ENCODE assay signal across 11 cellular contexts in the genomic region with DNA sequence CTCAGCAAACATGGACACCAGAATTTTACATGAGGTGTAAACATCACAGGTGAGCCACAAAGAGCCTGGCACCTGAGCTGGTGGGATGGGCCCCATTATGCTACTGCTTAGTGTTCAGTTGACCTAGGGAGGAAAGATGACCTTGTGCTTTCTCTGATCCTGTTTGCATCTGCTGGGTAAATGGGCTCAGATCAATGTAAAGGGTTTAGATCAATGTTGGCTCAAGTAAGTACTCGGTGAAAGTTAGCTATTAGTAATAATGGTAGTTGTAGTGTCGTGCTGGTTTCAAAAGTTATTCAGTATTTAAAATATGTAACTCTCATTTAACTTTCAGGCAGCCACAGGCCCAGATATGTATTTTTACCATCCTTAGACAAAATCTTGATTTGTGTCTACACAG. TPM values are rescaled to one million over a fixed set of nuclear protein-coding genes. Genes with fewer than 3 reads are reported as not detected.
DNase-seq lines count a peak whose midpoint lies in the region; ATAC-seq, FAIRE-seq and TF ChIP-seq lines count a peak whose summit lies in the region.
"Had no signal": no experiment of that assay in that cellular context is flagged by ENCODE, and none has a peak within 500 bp of the region (broad histone marks: within the 10 kb centered on the region; RNA-seq: fewer than 3 reads in every experiment).

No MANE protein-coding gene starts in this region.

- DNase-seq in GM12865 (ENCODE audit: low read depth) (peak; percentile 70), GM19239 (ENCODE audit: insufficient read length, low spot score) (peak; percentile 13), WTC11 (ENCODE audit: low spot score) (no peak), BE2C (no peak), HTR-8/SVneo (ENCODE audit: insufficient read length, low spot score) (no peak), kidney (no peak), AML-193 (lab: John Stamatoyannopoulos, UW) (no peak)
- DNase-seq: endodermal cell, NCI-H1694, SHP77 treated with DMSO at 0.1 percent for 48 hours had no signal

- no peaks in the 10 kb centered on the region for H3K27me3 Mint-ChIP-seq in WTC11 (ENCODE audit: low read depth)

- H3K9me3 ChIP-seq in BE2C (no peaks in the 10 kb centered on the region), kidney (ENCODE audit: control insufficient read depth in 1 of 2, low read length in 2 of 2) (no peaks in the 10 kb centered on the region)

- H3K36me3 ChIP-seq in BE2C: no peaks in the 10 kb centered on the region
- H3K36me3 ChIP-seq in kidney (ENCODE audit: control insufficient read depth in 1 of 2, insufficient read depth in 2 of 2, low read length in 2 of 2): no peaks in the 10 kb centered on the region

- no peak overlapping the region for H3K9ac ChIP-seq in kidney (ENCODE audit: low read length in 2 of 2)

- H3K9me3 Mint-ChIP-seq in WTC11: peaks cover 11% of the 10 kb centered on the region

- H3K36me3 Mint-ChIP-seq in WTC11: peaks cover 12% of the 10 kb centered on the region

- ATAC-seq in HG02884 (IDR thresholded peaks at IDR 0.05; ENCODE audit: unreplicated experiment): peak; percentile 48
- no peak for ATAC-seq in WTC11

- peak overlapping the region; percentile 41; the same call in 1 of the 2 replicates for H3K27ac Mint-ChIP-seq in WTC11
- H3K27ac Mint-ChIP-seq: endodermal cell had no signal

- H3K4me1 ChIP-seq in BE2C: no peaks in the 10 kb centered on the region
- no peaks in the 10 kb centered on the region for H3K4me1 ChIP-seq in kidney (ENCODE audit: control insufficient read depth in 1 of 2, insufficient read depth in 1 of 2, low read depth in 1 of 2, low read length in 2 of 2)

- FAIRE-seq in GM19239 (lab: Jason Lieb, UNC): peak; percentile 78
- no peak for FAIRE-seq in HTR-8/SVneo (lab: Jason Lieb, UNC)
- no peak for FAIRE-seq in kidney (lab: Jason Lieb, UNC)

- TF ChIP-seq CTCF in GM12865 (IDR thresholded peaks at IDR 0.05; ENCODE audit: insufficient read depth, low read depth, low read length, missing control alignments): no peak
- no peak for TF ChIP-seq CTCF in WTC11 (IDR thresholded peaks at IDR 0.05)
- no peak for TF ChIP-seq CTCF in BE2C (IDR thresholded peaks at IDR 0.05; ENCODE audit: low read depth, low read length)
- no peak for TF ChIP-seq CTCF in kidney (IDR thresholded peaks at IDR 0.05; ENCODE audit: borderline replicate concordance, extremely low read depth, insufficient read depth)

- H3K27ac ChIP-seq in kidney (ENCODE audit: low read depth in 2 of 2, low read length in 2 of 2): no peak overlapping the region

- CTCF ChIA-PET in WTC11 (lab: Charles Lee): interaction anchor here (0.6 kb wide), 1 partner anchor 10 kb away, joined by 3 read pairs; no protein-coding TSS in a partner anchor

- intact Hi-C loops in kidney (cut with DNase I): no loop called here

- H3K4me3 ChIP-seq in GM12865 (ENCODE audit: low read depth, low read length): no peak overlapping the region
- H3K4me3 ChIP-seq in BE2C (ENCODE audit: low read depth, low read length): no peak overlapping the region
- H3K4me3 ChIP-seq in kidney (ENCODE audit: low read length in 2 of 2): no peak overlapping the region

- POLR2A ChIA-PET in WTC11 (lab: Charles Lee): no interaction called here

- no peaks in the 10 kb centered on the region for H3K27me3 ChIP-seq in BE2C

- H3K4me1 Mint-ChIP-seq in WTC11: peaks cover 4% of the 10 kb centered on the region; the same call in 1 of the 2 replicates

- no peak overlapping the region for H3K4me3 Mint-ChIP-seq in WTC11
- H3K4me3 Mint-ChIP-seq: endodermal cell had no signal

TF ChIP-seq in WTC11, 78 proteins besides CTCF, POLR2A, EP300 and RAD21 (continues in another document):
- TF ChIP-seq JUN (CRISPR knock-in tag; IDR thresholded peaks at IDR 0.05): no peak
- TF ChIP-seq ELF4 (CRISPR knock-in tag; IDR thresholded peaks at IDR 0.05; ENCODE audit: low read depth): no peak
- TF ChIP-seq, protein P1, sequence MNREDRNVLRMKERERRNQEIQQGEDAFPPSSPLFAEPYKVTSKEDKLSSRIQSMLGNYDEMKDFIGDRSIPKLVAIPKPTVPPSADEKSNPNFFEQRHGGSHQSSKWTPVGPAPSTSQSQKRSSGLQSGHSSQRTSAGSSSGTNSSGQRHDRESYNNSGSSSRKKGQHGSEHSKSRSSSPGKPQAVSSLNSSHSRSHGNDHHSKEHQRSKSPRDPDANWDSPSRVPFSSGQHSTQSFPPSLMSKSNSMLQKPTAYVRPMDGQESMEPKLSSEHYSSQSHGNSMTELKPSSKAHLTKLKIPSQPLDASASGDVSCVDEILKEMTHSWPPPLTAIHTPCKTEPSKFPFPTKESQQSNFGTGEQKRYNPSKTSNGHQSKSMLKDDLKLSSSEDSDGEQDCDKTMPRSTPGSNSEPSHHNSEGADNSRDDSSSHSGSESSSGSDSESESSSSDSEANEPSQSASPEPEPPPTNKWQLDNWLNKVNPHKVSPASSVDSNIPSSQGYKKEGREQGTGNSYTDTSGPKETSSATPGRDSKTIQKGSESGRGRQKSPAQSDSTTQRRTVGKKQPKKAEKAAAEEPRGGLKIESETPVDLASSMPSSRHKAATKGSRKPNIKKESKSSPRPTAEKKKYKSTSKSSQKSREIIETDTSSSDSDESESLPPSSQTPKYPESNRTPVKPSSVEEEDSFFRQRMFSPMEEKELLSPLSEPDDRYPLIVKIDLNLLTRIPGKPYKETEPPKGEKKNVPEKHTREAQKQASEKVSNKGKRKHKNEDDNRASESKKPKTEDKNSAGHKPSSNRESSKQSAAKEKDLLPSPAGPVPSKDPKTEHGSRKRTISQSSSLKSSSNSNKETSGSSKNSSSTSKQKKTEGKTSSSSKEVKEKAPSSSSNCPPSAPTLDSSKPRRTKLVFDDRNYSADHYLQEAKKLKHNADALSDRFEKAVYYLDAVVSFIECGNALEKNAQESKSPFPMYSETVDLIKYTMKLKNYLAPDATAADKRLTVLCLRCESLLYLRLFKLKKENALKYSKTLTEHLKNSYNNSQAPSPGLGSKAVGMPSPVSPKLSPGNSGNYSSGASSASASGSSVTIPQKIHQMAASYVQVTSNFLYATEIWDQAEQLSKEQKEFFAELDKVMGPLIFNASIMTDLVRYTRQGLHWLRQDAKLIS (CRISPR knock-in tag; IDR thresholded peaks at IDR 0.05; ENCODE audit: borderline replicate concordance): no peak
- no peak for TF ChIP-seq FOXJ3 (CRISPR knock-in tag; IDR thresholded peaks at IDR 0.05; ENCODE audit: borderline replicate concordance)
- TF ChIP-seq, protein P2, sequence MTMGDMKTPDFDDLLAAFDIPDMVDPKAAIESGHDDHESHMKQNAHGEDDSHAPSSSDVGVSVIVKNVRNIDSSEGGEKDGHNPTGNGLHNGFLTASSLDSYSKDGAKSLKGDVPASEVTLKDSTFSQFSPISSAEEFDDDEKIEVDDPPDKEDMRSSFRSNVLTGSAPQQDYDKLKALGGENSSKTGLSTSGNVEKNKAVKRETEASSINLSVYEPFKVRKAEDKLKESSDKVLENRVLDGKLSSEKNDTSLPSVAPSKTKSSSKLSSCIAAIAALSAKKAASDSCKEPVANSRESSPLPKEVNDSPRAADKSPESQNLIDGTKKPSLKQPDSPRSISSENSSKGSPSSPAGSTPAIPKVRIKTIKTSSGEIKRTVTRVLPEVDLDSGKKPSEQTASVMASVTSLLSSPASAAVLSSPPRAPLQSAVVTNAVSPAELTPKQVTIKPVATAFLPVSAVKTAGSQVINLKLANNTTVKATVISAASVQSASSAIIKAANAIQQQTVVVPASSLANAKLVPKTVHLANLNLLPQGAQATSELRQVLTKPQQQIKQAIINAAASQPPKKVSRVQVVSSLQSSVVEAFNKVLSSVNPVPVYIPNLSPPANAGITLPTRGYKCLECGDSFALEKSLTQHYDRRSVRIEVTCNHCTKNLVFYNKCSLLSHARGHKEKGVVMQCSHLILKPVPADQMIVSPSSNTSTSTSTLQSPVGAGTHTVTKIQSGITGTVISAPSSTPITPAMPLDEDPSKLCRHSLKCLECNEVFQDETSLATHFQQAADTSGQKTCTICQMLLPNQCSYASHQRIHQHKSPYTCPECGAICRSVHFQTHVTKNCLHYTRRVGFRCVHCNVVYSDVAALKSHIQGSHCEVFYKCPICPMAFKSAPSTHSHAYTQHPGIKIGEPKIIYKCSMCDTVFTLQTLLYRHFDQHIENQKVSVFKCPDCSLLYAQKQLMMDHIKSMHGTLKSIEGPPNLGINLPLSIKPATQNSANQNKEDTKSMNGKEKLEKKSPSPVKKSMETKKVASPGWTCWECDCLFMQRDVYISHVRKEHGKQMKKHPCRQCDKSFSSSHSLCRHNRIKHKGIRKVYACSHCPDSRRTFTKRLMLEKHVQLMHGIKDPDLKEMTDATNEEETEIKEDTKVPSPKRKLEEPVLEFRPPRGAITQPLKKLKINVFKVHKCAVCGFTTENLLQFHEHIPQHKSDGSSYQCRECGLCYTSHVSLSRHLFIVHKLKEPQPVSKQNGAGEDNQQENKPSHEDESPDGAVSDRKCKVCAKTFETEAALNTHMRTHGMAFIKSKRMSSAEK (CRISPR knock-in tag; IDR thresholded peaks at IDR 0.05; ENCODE audit: borderline replicate concordance): no peak
- TF ChIP-seq SMAD3 (CRISPR knock-in tag; IDR thresholded peaks at IDR 0.05; ENCODE audit: borderline replicate concordance): no peak
- TF ChIP-seq ATF6 (CRISPR knock-in tag; IDR thresholded peaks at IDR 0.05): no peak

RNA-seq across cellular contexts. Expression of gene ABHD3, which starts 19.8 kb away (rescaled TPM):
- total RNA-seq in WTC11 (2021) (11.1 to 12.1 TPM (median 11.5 TPM) in 3 replicates), kidney (18.9 TPM)
- 3.6 TPM for polyA plus RNA-seq in BE2C (2012; ENCODE audit: insufficient read depth, insufficient read length, low read depth)
- polyA plus RNA-seq in kidney (ENCODE audit: insufficient read depth, low read depth, low replicate concordance): 13.1 TPM

RNA-seq across cellular contexts. Expression of gene MIB1, which starts 55.9 kb away (rescaled TPM):
- total RNA-seq in WTC11 (2021) (57.6 to 63.9 TPM (median 58.8 TPM) in 3 replicates), kidney (38.6 TPM)
- 4.0 TPM for polyA plus RNA-seq in BE2C (2012; ENCODE audit: insufficient read depth, insufficient read length, low read depth)
- 4.5 TPM for polyA plus RNA-seq in kidney (ENCODE audit: insufficient read depth, low read depth, low replicate concordance)

Comparison
In these comparisons a context has a peak if more than half of its experiments do, and no peak if none do; other contexts are left out.
1. DNase-seq: peak in GM12865 (single experiment) and GM19239 (single experiment); none in WTC11 (single experiment), BE2C (single experiment), HTR-8/SVneo (single experiment), kidney (single experiment) and AML-193 (0 of 2).